ENCODE assay signal across 8 cellular contexts in genomic region chr17:27319536-27320221, GRCh38. TPM values are rescaled to one million over a fixed set of nuclear protein-coding genes. Genes with fewer than 3 reads are reported as not detected.
DNase-seq lines count a peak whose midpoint lies in the region; ATAC-seq and TF ChIP-seq lines count a peak whose summit lies in the region.

No MANE protein-coding gene starts in this region.

- ATAC-seq in CD4-positive, CD25-positive, alpha-beta regulatory T cell (ENCODE audit: low read depth in 2 of 2), result peak in 1 of 2 donors; percentile 28
- ATAC-seq in GM19397 (IDR thresholded peaks at IDR 0.05; ENCODE audit: unreplicated experiment), result no peak

- H3K36me3 Mint-ChIP-seq in CD4-positive, CD25-positive, alpha-beta regulatory T cell, result peaks cover 31% of the 10 kb centered on the region

- DNase-seq in CD4-positive, CD25-positive, alpha-beta regulatory T cell, result no peak
- DNase-seq in NCI-H524 (lab: John Stamatoyannopoulos, UW), result peak; percentile 98 to 100
- DNase-seq in fibroblast of mammary gland (ENCODE audit: low read depth), result peak; percentile 73
- no peak for DNase-seq in NAMALWA (ENCODE audit: low spot score)
- no peak for DNase-seq in stimulated activated CD4-positive, alpha-beta T cell treated with anti-CD3 and anti-CD28 coated beads, Interleukin-12 subunit alpha, Interleukin-12 subunit beta, amount 100 ng/mL, for 4 hours
- no peak for DNase-seq in NCI-H146 treated with DMSO at 0.1 percent for 48 hours (lab: John Stamatoyannopoulos, UW; ENCODE audit: unreplicated experiment)

- H3K4me1 ChIP-seq in CD4-positive, CD25-positive, alpha-beta regulatory T cell (ENCODE audit: control insufficient read depth, insufficient read depth, low read length, poor library complexity, severe bottlenecking), result no peaks in the 10 kb centered on the region
- H3K4me1 ChIP-seq in neutrophil (ENCODE audit: control insufficient read depth in 1 of 2, insufficient read depth in 1 of 2, low read depth in 1 of 2, low read length in 1 of 2), result peaks cover 0 to 6% of the 10 kb centered on the region in 2 experiments

- TF ChIP-seq CTCF in fibroblast of mammary gland (conservative IDR thresholded peaks at IDR 0.05; ENCODE audit: control insufficient read depth, insufficient read depth, low read depth, low read length) (no peak), neutrophil (IDR thresholded peaks at IDR 0.05) (no peak)

- H3K27ac Mint-ChIP-seq in CD4-positive, CD25-positive, alpha-beta regulatory T cell, result peak overlapping the region in 2 of 3 donors; percentile 44 to 69

- no peak overlapping the region for H3K4me3 Mint-ChIP-seq in CD4-positive, CD25-positive, alpha-beta regulatory T cell

- no peak overlapping the region for H3K4me3 ChIP-seq in CD4-positive, CD25-positive, alpha-beta regulatory T cell (ENCODE audit: low read depth, low read length)
- H3K4me3 ChIP-seq in fibroblast of mammary gland (ENCODE audit: control insufficient read depth, low read depth, low read length), result no peak overlapping the region
- no peak overlapping the region for H3K4me3 ChIP-seq in neutrophil (ENCODE audit: low read depth in 1 of 2, low read length in 1 of 2)

- H3K27ac ChIP-seq in CD4-positive, CD25-positive, alpha-beta regulatory T cell (ENCODE audit: insufficient read depth, low read length, poor library complexity, severe bottlenecking), result no peak overlapping the region
- peak overlapping the region; percentile 54 for H3K27ac ChIP-seq in neutrophil

- H3K9me3 Mint-ChIP-seq in CD4-positive, CD25-positive, alpha-beta regulatory T cell, result no peaks in the 10 kb centered on the region

- peaks cover 24% of the 10 kb centered on the region for H3K36me3 ChIP-seq in CD4-positive, CD25-positive, alpha-beta regulatory T cell (ENCODE audit: control insufficient read depth, insufficient read depth, low read length)
- peaks cover 62% of the 10 kb centered on the region for H3K36me3 ChIP-seq in neutrophil

- peaks cover 0 to 5% (median 0%) of the 10 kb centered on the region in 4 donors for H3K4me1 Mint-ChIP-seq in CD4-positive, CD25-positive, alpha-beta regulatory T cell

- H3K9me3 ChIP-seq in CD4-positive, CD25-positive, alpha-beta regulatory T cell (ENCODE audit: control insufficient read depth in 2 of 2, low read length in 2 of 2), result no peaks in the 10 kb centered on the region
- H3K9me3 ChIP-seq in neutrophil, result no peaks in the 10 kb centered on the region

- no peaks in the 10 kb centered on the region for H3K27me3 ChIP-seq in CD4-positive, CD25-positive, alpha-beta regulatory T cell (ENCODE audit: control insufficient read depth, insufficient read depth, low read length)
- H3K27me3 ChIP-seq in neutrophil, result no peaks in the 10 kb centered on the region

- H3K27me3 Mint-ChIP-seq in CD4-positive, CD25-positive, alpha-beta regulatory T cell, result no peaks in the 10 kb centered on the region

RNA-seq across cellular contexts. Expression of gene WSB1, which starts 25.8 kb away (rescaled TPM):
- 181 TPM for total RNA-seq in CD4-positive, CD25-positive, alpha-beta regulatory T cell
- 100 to 1,000 TPM; 176 to 280 (median 191) TPM for polyA plus RNA-seq in CD4-positive, CD25-positive, alpha-beta regulatory T cell

Comparison
In these comparisons a context has a peak if more than half of its experiments do, and no peak if none do; other contexts are left out.
1. DNase-seq: peak in NCI-H524 (2 of 2) and fibroblast of mammary gland (single experiment); none in CD4-positive, CD25-positive, alpha-beta regulatory T cell (0 of 3), NAMALWA (single experiment), stimulated activated CD4-positive, alpha-beta T cell treated with anti-CD3 and anti-CD28 coated beads, Interleukin-12 subunit alpha, Interleukin-12 subunit beta, amount 100 ng/mL, for 4 hours (single experiment) and NCI-H146 treated with DMSO at 0.1 percent for 48 hours (single experiment).